ENCODE assay signal across 2 cellular contexts in the genomic region with DNA sequence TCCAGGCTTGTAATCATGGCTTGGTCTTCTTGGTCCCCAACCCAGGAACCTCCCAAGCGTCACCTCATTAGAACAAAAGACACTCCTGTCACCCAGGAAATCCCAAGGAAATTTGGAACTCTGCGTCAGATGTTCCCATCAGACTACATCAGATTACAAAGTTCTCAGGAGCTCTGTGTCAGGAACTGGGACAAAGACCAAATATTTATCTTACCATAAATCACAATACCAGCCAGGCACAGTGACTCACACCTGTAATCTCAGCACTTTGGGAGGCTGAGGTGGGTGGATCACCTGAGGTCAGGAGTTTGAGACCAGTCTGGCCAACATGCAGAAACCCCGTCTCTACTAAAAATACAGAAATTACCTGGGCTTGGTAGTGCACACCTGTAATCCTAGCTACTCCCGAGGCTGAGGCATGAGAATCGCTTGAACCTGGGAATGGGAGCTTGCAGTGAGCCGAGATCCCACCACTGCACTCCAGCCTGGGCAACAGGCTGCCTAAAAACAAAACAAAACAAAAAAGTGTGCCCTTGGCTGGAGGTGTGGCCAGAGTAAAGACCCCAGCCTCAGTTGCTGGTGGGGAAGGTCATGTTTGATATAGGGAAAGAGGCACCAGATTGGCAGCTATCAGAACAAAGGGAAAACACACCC.
TF ChIP-seq lines count a peak whose summit lies in the region.

No MANE protein-coding gene starts in this region.

TF ChIP-seq in HEK293, 187 proteins besides CTCF, POLR2A, EP300 and RAD21 (continues in another document):
- TF ChIP-seq TCF7L2 (IDR thresholded peaks at IDR 0.05; ENCODE audit: borderline replicate concordance, low read depth, low read length): no peak
- TF ChIP-seq, protein P1, sequence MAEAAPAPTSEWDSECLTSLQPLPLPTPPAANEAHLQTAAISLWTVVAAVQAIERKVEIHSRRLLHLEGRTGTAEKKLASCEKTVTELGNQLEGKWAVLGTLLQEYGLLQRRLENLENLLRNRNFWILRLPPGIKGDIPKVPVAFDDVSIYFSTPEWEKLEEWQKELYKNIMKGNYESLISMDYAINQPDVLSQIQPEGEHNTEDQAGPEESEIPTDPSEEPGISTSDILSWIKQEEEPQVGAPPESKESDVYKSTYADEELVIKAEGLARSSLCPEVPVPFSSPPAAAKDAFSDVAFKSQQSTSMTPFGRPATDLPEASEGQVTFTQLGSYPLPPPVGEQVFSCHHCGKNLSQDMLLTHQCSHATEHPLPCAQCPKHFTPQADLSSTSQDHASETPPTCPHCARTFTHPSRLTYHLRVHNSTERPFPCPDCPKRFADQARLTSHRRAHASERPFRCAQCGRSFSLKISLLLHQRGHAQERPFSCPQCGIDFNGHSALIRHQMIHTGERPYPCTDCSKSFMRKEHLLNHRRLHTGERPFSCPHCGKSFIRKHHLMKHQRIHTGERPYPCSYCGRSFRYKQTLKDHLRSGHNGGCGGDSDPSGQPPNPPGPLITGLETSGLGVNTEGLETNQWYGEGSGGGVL (tag by site-specific recombination; IDR thresholded peaks at IDR 0.05): no peak; the same call in 1 of the 2 replicates
- TF ChIP-seq SETDB1 (IDR thresholded peaks at IDR 0.05; ENCODE audit: insufficient read length, low read length): no peak
- TF ChIP-seq ZBTB8A (tag by site-specific recombination; IDR thresholded peaks at IDR 0.05): no peak
- no peak for TF ChIP-seq ZNF23 (tag by site-specific recombination; IDR thresholded peaks at IDR 0.05; ENCODE audit: borderline replicate concordance)
- no peak for TF ChIP-seq ZNF404 (tag by site-specific recombination; IDR thresholded peaks at IDR 0.05)
- TF ChIP-seq SCRT2 (tag by site-specific recombination; IDR thresholded peaks at IDR 0.05): peak; percentile 79
- no peak for TF ChIP-seq ZNF132 (tag by site-specific recombination; IDR thresholded peaks at IDR 0.05; ENCODE audit: borderline replicate concordance)
- TF ChIP-seq, protein P2, sequence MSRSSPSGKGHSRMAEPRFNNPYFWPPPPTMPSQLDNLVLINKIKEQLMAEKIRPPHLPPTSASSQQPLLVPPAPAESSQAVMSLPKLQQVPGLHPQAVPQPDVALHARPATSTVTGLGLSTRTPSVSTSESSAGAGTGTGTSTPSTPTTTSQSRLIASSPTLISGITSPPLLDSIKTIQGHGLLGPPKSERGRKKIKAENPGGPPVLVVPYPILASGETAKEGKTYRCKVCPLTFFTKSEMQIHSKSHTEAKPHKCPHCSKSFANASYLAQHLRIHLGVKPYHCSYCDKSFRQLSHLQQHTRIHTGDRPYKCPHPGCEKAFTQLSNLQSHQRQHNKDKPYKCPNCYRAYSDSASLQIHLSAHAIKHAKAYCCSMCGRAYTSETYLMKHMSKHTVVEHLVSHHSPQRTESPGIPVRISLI (tag by site-specific recombination; IDR thresholded peaks at IDR 0.05): no peak
- no peak for TF ChIP-seq ZNF394 (tag by site-specific recombination; IDR thresholded peaks at IDR 0.05; ENCODE audit: borderline replicate concordance)
- no peak for TF ChIP-seq ZNF76 (tag by site-specific recombination; IDR thresholded peaks at IDR 0.05; ENCODE audit: borderline replicate concordance, low read depth)
- TF ChIP-seq BCL11A (tag by site-specific recombination; IDR thresholded peaks at IDR 0.05; ENCODE audit: low read depth): no peak
- TF ChIP-seq ZNF274 (IDR thresholded peaks at IDR 0.05; ENCODE audit: low read length): no peak
- TF ChIP-seq ZNF274 (tag by site-specific recombination; IDR thresholded peaks at IDR 0.05; ENCODE audit: borderline replicate concordance): no peak
- TF ChIP-seq ZNF776 (tag by site-specific recombination; IDR thresholded peaks at IDR 0.05; ENCODE audit: borderline replicate concordance): no peak
- no peak for TF ChIP-seq ZNF792 (tag by site-specific recombination; IDR thresholded peaks at IDR 0.05)
- no peak for TF ChIP-seq ZNF157 (tag by site-specific recombination; IDR thresholded peaks at IDR 0.05)
- no peak for TF ChIP-seq ZNF548 (tag by site-specific recombination; IDR thresholded peaks at IDR 0.05)
- TF ChIP-seq ZNF24 (tag by site-specific recombination; IDR thresholded peaks at IDR 0.05): no peak
- no peak for TF ChIP-seq ZNF335 (tag by site-specific recombination; conservative IDR thresholded peaks at IDR 0.05)
- no peak for TF ChIP-seq HOXD13 (CRISPR knock-in tag; IDR thresholded peaks at IDR 0.05; ENCODE audit: borderline replicate concordance)
- no peak for TF ChIP-seq ZNF10 (tag by site-specific recombination; IDR thresholded peaks at IDR 0.05)
- no peak for TF ChIP-seq ZNF311 (tag by site-specific recombination; IDR thresholded peaks at IDR 0.05; ENCODE audit: borderline replicate concordance)
- TF ChIP-seq ZNF350 (tag by site-specific recombination; IDR thresholded peaks at IDR 0.05): no peak
- TF ChIP-seq RBAK (tag by site-specific recombination; IDR thresholded peaks at IDR 0.05): no peak
- TF ChIP-seq, protein P3, sequence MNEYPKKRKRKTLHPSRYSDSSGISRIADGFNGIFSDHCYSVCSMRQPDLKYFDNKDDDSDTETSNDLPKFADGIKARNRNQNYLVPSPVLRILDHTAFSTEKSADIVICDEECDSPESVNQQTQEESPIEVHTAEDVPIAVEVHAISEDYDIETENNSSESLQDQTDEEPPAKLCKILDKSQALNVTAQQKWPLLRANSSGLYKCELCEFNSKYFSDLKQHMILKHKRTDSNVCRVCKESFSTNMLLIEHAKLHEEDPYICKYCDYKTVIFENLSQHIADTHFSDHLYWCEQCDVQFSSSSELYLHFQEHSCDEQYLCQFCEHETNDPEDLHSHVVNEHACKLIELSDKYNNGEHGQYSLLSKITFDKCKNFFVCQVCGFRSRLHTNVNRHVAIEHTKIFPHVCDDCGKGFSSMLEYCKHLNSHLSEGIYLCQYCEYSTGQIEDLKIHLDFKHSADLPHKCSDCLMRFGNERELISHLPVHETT (tag by site-specific recombination; IDR thresholded peaks at IDR 0.05): 0 out of 2 replicates have a peak, but pooled peaks have one; percentile 32
- no peak for TF ChIP-seq ZNF155 (tag by site-specific recombination; IDR thresholded peaks at IDR 0.05)
- TF ChIP-seq PRDM1 (tag by site-specific recombination; IDR thresholded peaks at IDR 0.05): no peak
- peak; percentile 30; the same call in 1 of the 2 replicates for TF ChIP-seq ZNF366 (tag by site-specific recombination; conservative IDR thresholded peaks at IDR 0.05)
- no peak for TF ChIP-seq ZNF292 (tag by site-specific recombination; IDR thresholded peaks at IDR 0.05; ENCODE audit: borderline replicate concordance, low read depth)
- TF ChIP-seq SP7 (tag by site-specific recombination; IDR thresholded peaks at IDR 0.05): peak; percentile 47; the same call in 1 of the 2 replicates
- no peak for TF ChIP-seq ZNF623 (tag by site-specific recombination; IDR thresholded peaks at IDR 0.05)
- TF ChIP-seq ZNF549 (tag by site-specific recombination; IDR thresholded peaks at IDR 0.05): no peak

TF ChIP-seq in HepG2, 621 proteins besides CTCF, POLR2A, EP300 and RAD21:
- TF ChIP-seq, protein P4, sequence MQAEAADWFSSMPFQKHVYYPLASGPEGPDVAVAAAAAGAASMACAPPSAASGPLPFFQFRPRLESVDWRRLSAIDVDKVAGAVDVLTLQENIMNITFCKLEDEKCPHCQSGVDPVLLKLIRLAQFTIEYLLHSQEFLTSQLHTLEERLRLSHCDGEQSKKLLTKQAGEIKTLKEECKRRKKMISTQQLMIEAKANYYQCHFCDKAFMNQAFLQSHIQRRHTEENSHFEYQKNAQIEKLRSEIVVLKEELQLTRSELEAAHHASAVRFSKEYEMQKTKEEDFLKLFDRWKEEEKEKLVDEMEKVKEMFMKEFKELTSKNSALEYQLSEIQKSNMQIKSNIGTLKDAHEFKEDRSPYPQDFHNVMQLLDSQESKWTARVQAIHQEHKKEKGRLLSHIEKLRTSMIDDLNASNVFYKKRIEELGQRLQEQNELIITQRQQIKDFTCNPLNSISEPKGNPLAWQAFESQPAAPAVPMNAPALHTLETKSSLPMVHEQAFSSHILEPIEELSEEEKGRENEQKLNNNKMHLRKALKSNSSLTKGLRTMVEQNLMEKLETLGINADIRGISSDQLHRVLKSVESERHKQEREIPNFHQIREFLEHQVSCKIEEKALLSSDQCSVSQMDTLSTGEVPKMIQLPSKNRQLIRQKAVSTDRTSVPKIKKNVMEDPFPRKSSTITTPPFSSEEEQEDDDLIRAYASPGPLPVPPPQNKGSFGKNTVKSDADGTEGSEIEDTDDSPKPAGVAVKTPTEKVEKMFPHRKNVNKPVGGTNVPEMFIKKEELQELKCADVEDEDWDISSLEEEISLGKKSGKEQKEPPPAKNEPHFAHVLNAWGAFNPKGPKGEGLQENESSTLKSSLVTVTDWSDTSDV (CRISPR knock-in tag; IDR thresholded peaks at IDR 0.05): no peak
- TF ChIP-seq SOX13 (IDR thresholded peaks at IDR 0.05): no peak
- TF ChIP-seq SOX13 (CRISPR knock-in tag; conservative IDR thresholded peaks at IDR 0.05 in 1 of 2, IDR thresholded peaks at IDR 0.05 in 1 of 2): peak in 1 of 2 experiments; percentile 15; a peak in 1 of 4 replicates
- TF ChIP-seq HCFC1 (IDR thresholded peaks at IDR 0.05; ENCODE audit: low read depth, low read length): no peak
- TF ChIP-seq FOSL2 (CRISPR knock-in tag; IDR thresholded peaks at IDR 0.05): peak; percentile 74
- no peak for TF ChIP-seq HOXA9 (CRISPR knock-in tag; IDR thresholded peaks at IDR 0.05; ENCODE audit: borderline replicate concordance)
- TF ChIP-seq MIXL1 (CRISPR knock-in tag; IDR thresholded peaks at IDR 0.05): no peak
- no peak for TF ChIP-seq AGO2 (optimal IDR thresholded peaks at IDR 0.05; ENCODE audit: low read depth, low read length)
- TF ChIP-seq RBM22 (optimal IDR thresholded peaks at IDR 0.05; ENCODE audit: low read length): no peak
- TF ChIP-seq RARA (CRISPR knock-in tag; IDR thresholded peaks at IDR 0.05): 0 out of 2 replicates have a peak, but pooled peaks have one; percentile 21
- no peak for TF ChIP-seq EED (CRISPR knock-in tag; IDR thresholded peaks at IDR 0.05)
- TF ChIP-seq RXRA (CRISPR knock-in tag; IDR thresholded peaks at IDR 0.05): peak; percentile 12; the same call in 1 of the 2 replicates
